In genomic region chr5:129656952-129657351, GRCh38 we compare ENCODE assay signal across 28 cellular contexts.
"Had no signal": no experiment of that assay in that cellular context is flagged by ENCODE, and none has a peak within 500 bp of the region (broad histone marks: within the 10 kb centered on the region; RNA-seq: fewer than 3 reads in every experiment).

No MANE protein-coding gene starts in this region.

- H3K27ac ChIP-seq: brain microvascular endothelial cell, cardiac muscle cell, SK-N-MC had no signal

- H3K27ac Mint-ChIP-seq: activated CD4-positive, alpha-beta memory T cell treated with anti-CD3 and anti-CD28 coated beads for 36 hours; activated CD4-positive, alpha-beta T cell treated with anti-CD3 and anti-CD28 coated beads, Interleukin-2, amount 10 ng/mL, durations not matched to agents 7 days and 5 days; activated naive CD8-positive, alpha-beta T cell; T-cell had no signal

- ATAC-seq: activated T-cell treated with anti-CD3 and anti-CD28 coated beads, Interleukin-2, amount 50 U/mL, for 4 hours; Panc1; Right ventricle myocardium inferior; T-cell had no signal

- H3K27me3 ChIP-seq: brain microvascular endothelial cell, cardiac muscle cell had no signal

- H3K9me3 Mint-ChIP-seq: activated CD4-positive, alpha-beta memory T cell treated with anti-CD3 and anti-CD28 coated beads for 36 hours; activated CD4-positive, alpha-beta T cell treated with anti-CD3 and anti-CD28 coated beads, Interleukin-2, amount 10 ng/mL, durations not matched to agents 7 days and 5 days; activated T-cell treated with anti-CD3 and anti-CD28 coated beads, Interleukin-2, amount 50 U/mL, for 4 hours; T-cell had no signal

- DNase-seq: activated CD4-positive, alpha-beta memory T cell treated with anti-CD3 and anti-CD28 coated beads for 36 hours; activated CD4-positive, alpha-beta T cell treated with anti-CD3 and anti-CD28 coated beads, Interleukin-2, amount 10 ng/mL, durations not matched to agents 7 days and 5 days; activated CD4-positive, CD25-positive, alpha-beta regulatory T cell; activated CD8-positive, alpha-beta memory T cell treated with anti-CD3 and anti-CD28 coated beads for 24 hours; activated effector memory CD4-positive, alpha-beta T cell treated with anti-CD3 and anti-CD28 coated beads, Interleukin-2, amount 50 U/mL, for 16 hours; activated naive CD4-positive, alpha-beta T cell treated with Interleukin-2 at 50 U/mL for 16 hours; activated T-cell treated with anti-CD3 and anti-CD28 coated beads, Interleukin-2, amount 50 U/mL, for 4 hours; amygdala; brain microvascular endothelial cell; Karpas-422; MM.1S; NCI-H1105 treated with DMSO at 0.1 percent for 48 hours; NCI-H1436 treated with DMSO at 0.1 percent for 48 hours; NCI-H187; NCI-H2081; NCI-H510A treated with DMSO at 0.1 percent for 48 hours; NCI-H69; NK-92 treated with Interleukin-12 subunit alpha and Interleukin-12 subunit beta, amount 100 ng/mL, for 24 hours; OCI-M1; RPMI8226; T-cell; T-helper 2 cell; T1000 had no signal

- H3K27me3 Mint-ChIP-seq: activated CD4-positive, alpha-beta memory T cell treated with anti-CD3 and anti-CD28 coated beads for 36 hours; activated CD4-positive, alpha-beta T cell treated with anti-CD3 and anti-CD28 coated beads, Interleukin-2, amount 10 ng/mL, durations not matched to agents 7 days and 5 days; activated naive CD8-positive, alpha-beta T cell; T-cell had no signal

- H3K4me1 Mint-ChIP-seq: activated CD4-positive, alpha-beta T cell treated with anti-CD3 and anti-CD28 coated beads, Interleukin-2, amount 10 ng/mL, durations not matched to agents 7 days and 5 days; T-cell had no signal

- H3K4me3 ChIP-seq: cardiac muscle cell, SK-N-MC had no signal

- H3K36me3 ChIP-seq: brain microvascular endothelial cell had no signal

- H3K4me3 Mint-ChIP-seq: activated CD4-positive, alpha-beta memory T cell treated with anti-CD3 and anti-CD28 coated beads for 36 hours; activated CD4-positive, alpha-beta T cell treated with anti-CD3 and anti-CD28 coated beads, Interleukin-2, amount 10 ng/mL, durations not matched to agents 7 days and 5 days; activated naive CD8-positive, alpha-beta T cell; activated T-cell treated with anti-CD3 and anti-CD28 coated beads, Interleukin-2, amount 50 U/mL, for 4 hours; T-cell had no signal

- H3K36me3 Mint-ChIP-seq: activated CD4-positive, alpha-beta memory T cell treated with anti-CD3 and anti-CD28 coated beads for 36 hours; activated naive CD8-positive, alpha-beta T cell; T-cell had no signal
